1 cellular context compared by ENCODE assay signal in the genomic region with DNA sequence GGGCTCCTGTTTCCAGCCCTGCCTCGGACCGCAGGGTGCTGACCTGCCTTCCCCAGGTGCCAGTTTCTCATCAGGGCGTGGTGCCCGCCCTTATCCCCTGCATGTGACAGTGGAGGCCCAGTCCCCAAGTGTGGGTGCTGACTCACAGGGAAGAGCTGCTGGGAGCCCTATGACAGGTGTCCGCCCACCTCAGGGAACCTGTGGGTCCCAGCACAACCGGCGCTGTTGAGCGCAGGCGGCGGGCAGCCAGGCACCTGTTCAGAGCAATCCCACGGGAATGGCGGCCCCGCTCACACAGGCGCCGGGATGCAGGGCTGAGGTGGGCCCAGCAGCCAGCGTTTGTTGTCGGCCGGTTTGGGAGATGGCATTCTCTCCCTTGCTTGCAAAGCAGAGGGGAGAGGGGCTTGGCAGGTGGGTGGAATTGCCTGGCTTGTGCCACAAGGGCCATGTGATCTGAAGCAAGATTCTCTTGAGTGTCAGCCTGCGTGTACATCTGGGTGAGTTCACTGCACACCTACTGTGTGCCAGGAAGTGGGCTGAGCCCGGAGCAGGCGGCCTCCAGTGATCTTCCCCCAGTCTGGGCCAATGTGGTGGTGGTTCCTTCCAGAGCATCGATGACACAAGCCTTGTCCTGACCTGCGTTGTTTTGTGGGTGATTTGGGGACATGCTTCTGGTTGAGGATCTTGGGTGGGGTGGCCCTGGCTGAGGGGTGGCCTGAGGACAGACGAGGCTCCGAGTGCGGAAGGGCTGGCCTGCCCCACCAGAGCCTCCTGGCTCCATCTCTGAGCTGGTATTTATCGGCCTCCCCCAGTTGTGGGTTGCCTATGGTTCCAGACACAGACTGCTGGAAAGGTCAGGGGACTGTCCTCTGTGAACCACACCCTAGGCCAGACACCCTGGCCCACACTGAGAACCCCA.
TF ChIP-seq lines count a peak whose summit lies in the region.

No MANE protein-coding gene starts in this region.

TF ChIP-seq in HEK293, 187 proteins besides CTCF, POLR2A, EP300 and RAD21 (continued from another document):
- TF ChIP-seq PRDM10 (tag by site-specific recombination; IDR thresholded peaks at IDR 0.05), result peak; percentile 88
